In genomic region chr14:31166271-31166561, GRCh38 we compare ENCODE assay signal across 17 cellular contexts. TPM values are rescaled to one million over a fixed set of nuclear protein-coding genes. Genes with fewer than 3 reads are reported as not detected.
DNase-seq lines count a peak whose midpoint lies in the region; ATAC-seq, FAIRE-seq and TF ChIP-seq lines count a peak whose summit lies in the region.
"Had no signal": no experiment of that assay in that cellular context is flagged by ENCODE, and none has a peak within 500 bp of the region (broad histone marks: within the 10 kb centered on the region; RNA-seq: fewer than 3 reads in every experiment).

No MANE protein-coding gene starts in this region.

- H3K36me3 Mint-ChIP-seq in stimulated activated effector memory CD8-positive, alpha-beta T cell treated with anti-CD3 and anti-CD28 coated beads, Interleukin-12 subunit alpha, Interleukin-12 subunit beta, amount 100 ng/mL, for 72 hours = peaks cover 100% of the 10 kb centered on the region

- no peak for FAIRE-seq in keratinocyte (lab: Jason Lieb, UNC)
- no peak for FAIRE-seq in frontal cortex (lab: Jason Lieb, UNC)
- FAIRE-seq: K562 had no signal

- DNase-seq in HCT116 (ENCODE audit: low read depth, low spot score) (no peak), astrocyte of the spinal cord (ENCODE audit: low read depth, low spot score) (peak; percentile 6), keratinocyte (ENCODE audit: low read depth, low spot score) (no peak), stomach (no peak), NCI-H1092 treated with DMSO at 0.1 percent for 48 hours (lab: John Stamatoyannopoulos, UW) (no peak), NCI-H2171 treated with DMSO at 0.1 percent for 48 hours (lab: John Stamatoyannopoulos, UW) (no peak), frontal cortex (ENCODE audit: low spot score in 2 of 2) (no peak)
- no peak for DNase-seq in stimulated activated effector memory CD8-positive, alpha-beta T cell treated with anti-CD3 and anti-CD28 coated beads, Interleukin-12 subunit alpha, Interleukin-12 subunit beta, amount 100 ng/mL, for 72 hours (ENCODE audit: low spot score in 2 of 2)
- DNase-seq: effector CD8-positive, alpha-beta T cell; mesendoderm; NCI-H1436 treated with DMSO at 0.1 percent for 48 hours; NCI-H748 treated with DMSO at 0.1 percent for 48 hours; occipital lobe; stimulated activated CD4-positive, alpha-beta T cell treated with anti-CD3 and anti-CD28 coated beads, Interleukin-2, amount 100 ng/mL, for 48 hours had no signal

- H3K4me2 ChIP-seq in HCT116 (ENCODE audit: low read length) (peak overlapping the region; percentile 63), keratinocyte (ENCODE audit: control insufficient read depth, extremely low read depth, insufficient read depth, low read depth, low read length) (no peak overlapping the region)

- RAD21 ChIA-PET in HCT116 (lab: Charles Lee; ENCODE audit: low non-redundant PET in 1 of 2, low total read pairs in 2 of 2, uncharacterized antibody in 2 of 2, unreplicated experiment in 2 of 2) = interaction anchor here in 1 of 2 experiments (0.7 kb wide), 1 partner anchor 11 kb away, joined by 4 read pairs; no protein-coding TSS in a partner anchor

- H2AFZ ChIP-seq in HCT116 (ENCODE audit: low read depth, low read length, poor library complexity, severe bottlenecking) = no peak overlapping the region
- no peak overlapping the region for H2AFZ ChIP-seq in keratinocyte (ENCODE audit: control insufficient read depth, low read length)

- H4K20me1 ChIP-seq in HCT116 (ENCODE audit: insufficient read depth) (0 out of 2 replicates have a peak, but pooled peaks cover under 1% of the 10 kb centered on the region), keratinocyte (ENCODE audit: control insufficient read depth, extremely low read depth, insufficient read depth, low read length) (no peaks in the 10 kb centered on the region)

- H3K9me1 ChIP-seq in keratinocyte (ENCODE audit: control insufficient read depth, extremely low read depth, insufficient read depth, low read length) = no peaks in the 10 kb centered on the region

- no peak for TF ChIP-seq CTCF in HCT116 (IDR thresholded peaks at IDR 0.05 in 2 of 3, conservative IDR thresholded peaks at IDR 0.05 in 1 of 3; ENCODE audit: borderline replicate concordance in 1 of 3, insufficient read depth in 1 of 3, low read depth in 2 of 3, low read length in 2 of 3)
- TF ChIP-seq CTCF in astrocyte of the spinal cord (IDR thresholded peaks at IDR 0.05; ENCODE audit: low read depth, low read length) = no peak
- no peak for TF ChIP-seq CTCF in keratinocyte (optimal IDR thresholded peaks at IDR 0.05 in 1 of 3, IDR thresholded peaks at IDR 0.05 in 1 of 3, conservative IDR thresholded peaks at IDR 0.05 in 1 of 3; ENCODE audit: extremely low read depth in 1 of 3, insufficient read depth in 2 of 3, low read length in 3 of 3)
- no peak for TF ChIP-seq CTCF in stomach (IDR thresholded peaks at IDR 0.05)

- ATAC-seq in HCT116 = peak; percentile 43; the same call in 1 of the 2 replicates
- ATAC-seq in stimulated activated effector memory CD8-positive, alpha-beta T cell treated with anti-CD3 and anti-CD28 coated beads, Interleukin-12 subunit alpha, Interleukin-12 subunit beta, amount 100 ng/mL, for 72 hours = no peak
- ATAC-seq: K562; stimulated activated memory B cell treated with anti-CD40 and anti-IgM and Interleukin-4, amounts not matched to agents 10 μg/mL and 1 μg/mL and 100 μg/mL, for 72 hours had no signal

- H3K27ac ChIP-seq in HCT116 (ENCODE audit: low read depth, low read length) (peak overlapping the region; percentile 68), keratinocyte (ENCODE audit: control insufficient read depth, insufficient read depth, low read length) (peak overlapping the region; percentile 62), stomach (peak overlapping the region in 4 of 5 donors; percentile 46 to 81 (median 72))

- no peak for TF ChIP-seq EP300 in stomach (IDR thresholded peaks at IDR 0.05)

- peaks cover 35 to 38% of the 10 kb centered on the region in 2 experiments for H3K4me1 ChIP-seq in HCT116 (ENCODE audit: control insufficient read depth in 1 of 2, insufficient read depth in 2 of 2, low read length in 2 of 2)
- H3K4me1 ChIP-seq in keratinocyte (ENCODE audit: control insufficient read depth, extremely low read depth, insufficient read depth, low read length) = peaks cover 20% of the 10 kb centered on the region
- peaks cover 0 to 46% (median 35%) of the 10 kb centered on the region in 4 donors for H3K4me1 ChIP-seq in stomach

- H3K4me1 Mint-ChIP-seq in stimulated activated effector memory CD8-positive, alpha-beta T cell treated with anti-CD3 and anti-CD28 coated beads, Interleukin-12 subunit alpha, Interleukin-12 subunit beta, amount 100 ng/mL, for 72 hours = no peaks in the 10 kb centered on the region
- H3K4me1 Mint-ChIP-seq: stimulated activated memory B cell treated with anti-CD40 and anti-IgM and Interleukin-4, amounts not matched to agents 10 μg/mL and 1 μg/mL and 100 μg/mL, for 72 hours had no signal

- CTCF ChIA-PET in HCT116 (lab: Charles Lee) = interaction anchor here (0.6 kb wide), 1 partner anchor 159 kb away, joined by 3 read pairs; no protein-coding TSS in a partner anchor

- H3K36me3 ChIP-seq in HCT116 (ENCODE audit: control insufficient read depth in 1 of 2, insufficient read depth in 2 of 2, low read length in 2 of 2) (peaks cover 19 to 33% of the 10 kb centered on the region in 2 experiments; a peak in 3 of 4 replicates), keratinocyte (ENCODE audit: control insufficient read depth in 2 of 2, extremely low read depth in 1 of 2, insufficient read depth in 2 of 2, low read length in 2 of 2) (peaks cover 13 to 25% of the 10 kb centered on the region in 2 experiments), stomach (peaks cover 46 to 95% (median 90%) of the 10 kb centered on the region in 4 donors)

- H3K9me3 ChIP-seq in HCT116 (ENCODE audit: control insufficient read depth in 1 of 2, insufficient read depth in 1 of 2, low read depth in 1 of 2, low read length in 2 of 2) (no peaks in the 10 kb centered on the region), keratinocyte (ENCODE audit: control insufficient read depth, low read depth, low read length) (no peaks in the 10 kb centered on the region), stomach (no peaks in the 10 kb centered on the region)
- H3K9me3 ChIP-seq: SJSA1 had no signal

- no peak overlapping the region for H3K4me3 ChIP-seq in HCT116 (replicated peaks in 1 of 2; ENCODE audit: low read depth in 1 of 2, low read length in 2 of 2)
- H3K4me3 ChIP-seq in astrocyte of the spinal cord (ENCODE audit: low read depth, low read length) = no peak overlapping the region
- H3K4me3 ChIP-seq in keratinocyte (ENCODE audit: control insufficient read depth in 2 of 3, extremely low read depth in 1 of 3, insufficient read depth in 2 of 3, low read depth in 1 of 3, low read length in 3 of 3) = no peak overlapping the region
- H3K4me3 ChIP-seq in stomach = no peak overlapping the region
- H3K4me3 ChIP-seq: K562, SJSA1 had no signal

- intact Hi-C loops in HCT116 (cut with micrococcal nuclease) = no loop called here
- intact Hi-C loops in stomach (cut with DNase I; ENCODE audit: low total_unique reads) = no loop called here

- POLR2A ChIA-PET in HCT116 (lab: Charles Lee) = interaction anchor here (2.1 kb wide), 1 partner anchor 41 kb away, joined by 4 read pairs; the partner anchor contains the start of gene HECTD1

- peaks cover 35% of the 10 kb centered on the region for H3K79me2 ChIP-seq in HCT116 (ENCODE audit: insufficient read depth, low read length)
- peaks cover 3% of the 10 kb centered on the region for H3K79me2 ChIP-seq in keratinocyte (ENCODE audit: control insufficient read depth, insufficient read depth, low read length)

- WGBS in stomach, 5 donors = 81 to 91% (median 89%) methylated on average over 3 of the region's 3 CpGs

- H3K27me3 ChIP-seq in HCT116 (ENCODE audit: insufficient read depth, low read length) = no peaks in the 10 kb centered on the region
- no peaks in the 10 kb centered on the region for H3K27me3 ChIP-seq in keratinocyte (ENCODE audit: control insufficient read depth, extremely low read depth, insufficient read depth, low read length)
- H3K27me3 ChIP-seq in stomach = no peaks in the 10 kb centered on the region
- H3K27me3 ChIP-seq: SJSA1 had no signal

- no TSS peak for BruUV-seq in HCT116 (replicated peaks; lab: Mats Ljungman, UMichigan)

- TF ChIP-seq RAD21 in HCT116 (IDR thresholded peaks at IDR 0.05; ENCODE audit: low read depth) = no peak

- no peak overlapping the region for H3K4me3 Mint-ChIP-seq in stimulated activated effector memory CD8-positive, alpha-beta T cell treated with anti-CD3 and anti-CD28 coated beads, Interleukin-12 subunit alpha, Interleukin-12 subunit beta, amount 100 ng/mL, for 72 hours
- H3K4me3 Mint-ChIP-seq: stimulated activated memory B cell treated with anti-CD40 and anti-IgM and Interleukin-4, amounts not matched to agents 10 μg/mL and 1 μg/mL and 100 μg/mL, for 72 hours had no signal

- in situ Hi-C loops in astrocyte of the spinal cord (cut with HindIII; ENCODE audit: low sequenced_read_pairs) = no loop called here

- peak overlapping the region; percentile 6; the same call in 1 of the 2 replicates for H3K9ac ChIP-seq in HCT116 (ENCODE audit: low read length)
- no peak overlapping the region for H3K9ac ChIP-seq in keratinocyte (ENCODE audit: control insufficient read depth, extremely low read depth, insufficient read depth, low read length)

- no peak for TF ChIP-seq POLR2A in HCT116 (IDR thresholded peaks at IDR 0.05; ENCODE audit: borderline replicate concordance, extremely low read depth, insufficient read depth, insufficient read length)
- TF ChIP-seq POLR2A in stomach (IDR thresholded peaks at IDR 0.05) = no peak

- H3K9me3 Mint-ChIP-seq in stimulated activated effector memory CD8-positive, alpha-beta T cell treated with anti-CD3 and anti-CD28 coated beads, Interleukin-12 subunit alpha, Interleukin-12 subunit beta, amount 100 ng/mL, for 72 hours = no peaks in the 10 kb centered on the region
- H3K9me3 Mint-ChIP-seq: stimulated activated memory B cell treated with anti-CD40 and anti-IgM and Interleukin-4, amounts not matched to agents 10 μg/mL and 1 μg/mL and 100 μg/mL, for 72 hours had no signal

- dilution Hi-C loops in keratinocyte (cut with MboI; ENCODE audit: extremely low pct_ligation_motif_present, low sequenced_read_pairs) = no loop called here

- no peak overlapping the region for H3K27ac Mint-ChIP-seq in stimulated activated effector memory CD8-positive, alpha-beta T cell treated with anti-CD3 and anti-CD28 coated beads, Interleukin-12 subunit alpha, Interleukin-12 subunit beta, amount 100 ng/mL, for 72 hours

- H3K9me2 ChIP-seq in HCT116 (ENCODE audit: insufficient read depth) = no peaks in the 10 kb centered on the region

RNA-seq across cellular contexts. Expression of gene HECTD1, which starts 41.4 kb away (rescaled TPM):
- 160 TPM for total RNA-seq in HCT116 (2021; ENCODE audit: unreplicated experiment)
- polyA plus RNA-seq in HCT116 (2012) = 68.8 and 71.3 TPM in 2 replicates
- polyA plus RNA-seq in keratinocyte = 78.5 to 94.8 TPM (median 85.5 TPM) in 3 replicates
- 289 TPM for polyA plus RNA-seq in keratinocyte (2011; ENCODE audit: low read depth)
- 40.9 and 59.0 TPM in 2 replicates for polyA plus RNA-seq in keratinocyte (2011; cell fraction: cytosol; rRNA removed)
- 164 and 198 TPM in 2 replicates for polyA plus RNA-seq in keratinocyte (2011; cell fraction: nucleus; rRNA removed)
- polyA plus RNA-seq in keratinocyte (2012; ENCODE audit: low replicate concordance) = 53.0 and 120 TPM in 2 replicates
- polyA minus RNA-seq in keratinocyte = 171 to 310 TPM (median 237 TPM) in 3 replicates
- polyA minus RNA-seq in keratinocyte (2011; cell fraction: cytosol; rRNA and poly(A)+ RNA removed) = 94.6 TPM
- polyA minus RNA-seq in keratinocyte (2011; cell fraction: nucleus; rRNA and poly(A)+ RNA removed) = 194 and 305 TPM in 2 replicates
- 100 to 1,000 TPM; 158 to 529 (median 237) TPM for total RNA-seq in stomach
- 10 to 100 TPM; 33.5 to 44.3 (median 35.6) TPM for polyA plus RNA-seq in stomach
- total RNA-seq in frontal cortex = 459 TPM
